Comparison of ENCODE assay signal across 12 cellular contexts in the genomic region with DNA sequence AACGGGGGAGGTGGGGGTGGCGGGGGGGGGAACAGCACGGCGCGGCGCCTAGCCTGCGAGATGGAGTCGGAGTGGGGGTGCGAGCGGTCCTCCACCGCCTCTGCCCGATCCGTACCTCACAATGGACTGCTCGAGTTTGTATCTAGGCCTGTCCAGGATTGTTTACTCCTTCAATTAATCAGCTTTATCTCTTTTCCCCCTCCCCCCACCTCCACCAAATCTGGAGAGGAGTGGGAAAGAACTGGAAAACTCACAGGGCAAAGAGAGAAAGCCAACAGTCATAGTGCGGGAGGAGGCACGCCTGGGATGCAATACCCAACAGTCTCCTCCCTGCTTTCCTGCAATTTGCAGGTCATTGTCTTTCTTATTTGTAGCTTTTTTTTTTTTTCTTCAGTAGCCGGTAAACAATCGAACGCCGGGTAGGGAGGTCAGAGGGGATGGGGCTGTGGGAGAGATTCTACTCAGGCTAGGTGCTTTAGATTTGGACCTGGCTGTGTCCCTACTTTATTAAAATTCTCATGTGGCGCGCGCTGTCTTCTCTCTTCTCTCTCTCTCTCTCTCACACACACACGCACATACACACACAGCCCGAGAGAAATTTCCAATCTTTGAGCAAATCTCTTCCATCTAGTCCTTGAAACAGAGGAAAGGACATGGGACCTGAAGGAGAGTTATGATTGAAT. TPM values are rescaled to one million over a fixed set of nuclear protein-coding genes. Genes with fewer than 3 reads are reported as not detected.
DNase-seq lines count a peak whose midpoint lies in the region; ATAC-seq and TF ChIP-seq lines count a peak whose summit lies in the region.
"Had no signal": no experiment of that assay in that cellular context is flagged by ENCODE, and none has a peak within 500 bp of the region (broad histone marks: within the 10 kb centered on the region; RNA-seq: fewer than 3 reads in every experiment).

No MANE protein-coding gene starts in this region.

- H3K4me1 ChIP-seq in HUES6 (ENCODE audit: control insufficient read depth, insufficient read depth, low read length) (peaks cover 56% of the 10 kb centered on the region), rectal smooth muscle tissue (ENCODE audit: control insufficient read depth, insufficient read depth, low read length) (peaks cover 11% of the 10 kb centered on the region), foreskin keratinocyte (peaks cover 6% of the 10 kb centered on the region), body of pancreas (peaks cover 17% of the 10 kb centered on the region)
- H3K4me1 ChIP-seq: BLaER1 had no signal

- DNase-seq in cardiac fibroblast (ENCODE audit: low read depth in 2 of 2) (peak in 1 of 2 donors; percentile 69), foreskin keratinocyte (no peak), body of pancreas (no peak), NCI-H2081 treated with DMSO at 0.1 percent for 48 hours (lab: John Stamatoyannopoulos, UW) (no peak), activated T-cell treated with anti-CD3 and anti-CD28 coated beads for 4 hours (no peak)
- DNase-seq: gastrocnemius medialis, MG63, NCI-H446 had no signal

- TF ChIP-seq CTCF in cardiac fibroblast (IDR thresholded peaks at IDR 0.05; ENCODE audit: low read depth, low read length) = no peak
- no peak for TF ChIP-seq CTCF in foreskin keratinocyte (conservative IDR thresholded peaks at IDR 0.05)
- TF ChIP-seq CTCF in body of pancreas (IDR thresholded peaks at IDR 0.05) = no peak

- H3K4me3 ChIP-seq in HUES6 (ENCODE audit: low read depth, low read length) = peak overlapping the region; percentile 57
- peak overlapping the region; percentile 16 to 40 for H3K4me3 ChIP-seq in cardiac fibroblast (replicated peaks in 1 of 2; ENCODE audit: low read depth in 2 of 2, low read length in 2 of 2)
- H3K4me3 ChIP-seq in iPS-11a (ENCODE audit: low read depth, low read length) = peak overlapping the region; percentile 20
- peak overlapping the region; percentile 50 for H3K4me3 ChIP-seq in rectal smooth muscle tissue (ENCODE audit: low read length)
- H3K4me3 ChIP-seq in body of pancreas = no peak overlapping the region
- H3K4me3 ChIP-seq: BLaER1, gastrocnemius medialis, MG63 had no signal

- ATAC-seq in foreskin keratinocyte (no peak), body of pancreas (no peak)
- ATAC-seq: gastrocnemius medialis had no signal

- H3K36me3 ChIP-seq in HUES6 (ENCODE audit: control insufficient read depth, insufficient read depth, low read length) (no peaks in the 10 kb centered on the region), rectal smooth muscle tissue (ENCODE audit: control insufficient read depth, insufficient read depth, low read length) (no peaks in the 10 kb centered on the region), body of pancreas (replicated peaks in 1 of 2; ENCODE audit: insufficient read depth in 1 of 2, low read depth in 2 of 2) (no peaks in the 10 kb centered on the region)
- H3K36me3 ChIP-seq: BLaER1, gastrocnemius medialis, MG63 had no signal

- no peak for TF ChIP-seq POLR2A in body of pancreas (IDR thresholded peaks at IDR 0.05)

- 66 to 88% methylated on average over 25 of the region's 25 CpGs for WGBS in body of pancreas, 2 donors

- peaks cover 98% of the 10 kb centered on the region for H3K27me3 ChIP-seq in HUES6 (ENCODE audit: control insufficient read depth, insufficient read depth, low read length)
- H3K27me3 ChIP-seq in rectal smooth muscle tissue (ENCODE audit: control insufficient read depth, insufficient read depth, low read length) = peaks cover 18% of the 10 kb centered on the region
- H3K27me3 ChIP-seq in foreskin keratinocyte = peaks cover 98% of the 10 kb centered on the region
- H3K27me3 ChIP-seq in body of pancreas = no peaks in the 10 kb centered on the region

- H3K9me3 ChIP-seq in HUES6 (ENCODE audit: control insufficient read depth, insufficient read depth, low read depth, low read length) = no peaks in the 10 kb centered on the region
- H3K9me3 ChIP-seq in body of pancreas = no peaks in the 10 kb centered on the region
- H3K9me3 ChIP-seq: gastrocnemius medialis, MG63 had no signal

- H3K27ac ChIP-seq in HUES6 (ENCODE audit: low read depth, low read length) (no peak overlapping the region), rectal smooth muscle tissue (ENCODE audit: low read depth, low read length) (peak overlapping the region; percentile 99), foreskin keratinocyte (no peak overlapping the region), body of pancreas (no peak overlapping the region)
- H3K27ac ChIP-seq: BLaER1, gastrocnemius medialis had no signal

- intact Hi-C loops in body of pancreas (cut with DNase I) = no loop called here

- H3K9ac ChIP-seq in HUES6 (ENCODE audit: low read length) (no peak overlapping the region), rectal smooth muscle tissue (ENCODE audit: low read length) (no peak overlapping the region)
- H3K9ac ChIP-seq: BLaER1 had no signal

RNA-seq across cellular contexts. Expression of gene MEIS2, which starts 6.9 kb away (rescaled TPM):
- total RNA-seq in foreskin keratinocyte (12.6 and 14.9 TPM in 2 replicates), body of pancreas (10 to 100 TPM; 11.9 to 86.0 TPM)
- 3.8 and 5.5 TPM in 2 replicates for polyA plus RNA-seq in foreskin keratinocyte

Comparison
In these comparisons a context has a peak if more than half of its experiments do, and no peak if none do; other contexts are left out.
1. H3K4me3 ChIP-seq: peak in HUES6 (single experiment), cardiac fibroblast (2 of 2), iPS-11a (single experiment) and rectal smooth muscle tissue (single experiment); none in body of pancreas (0 of 2).